18 cellular contexts compared by ENCODE assay signal in genomic region chr1:20148571-20149500, GRCh38. TPM values are rescaled to one million over a fixed set of nuclear protein-coding genes. Genes with fewer than 3 reads are reported as not detected.
DNase-seq lines count a peak whose midpoint lies in the region; ATAC-seq and TF ChIP-seq lines count a peak whose summit lies in the region.
"Had no signal": no experiment of that assay in that cellular context is flagged by ENCODE, and none has a peak within 500 bp of the region (broad histone marks: within the 10 kb centered on the region; RNA-seq: fewer than 3 reads in every experiment).

No MANE protein-coding gene starts in this region.

- CTCF ChIA-PET in activated CD8-positive, alpha-beta memory T cell treated with anti-CD3 and anti-CD28 coated beads, Interleukin-2, amount 10 ng/mL, durations not matched to agents 7 days and 5 days (lab: Charles Lee) = interaction anchor here (0.8 kb wide), 1 partner anchor 231 kb away, joined by 3 read pairs; no protein-coding TSS in a partner anchor

- no peak overlapping the region for H3K4me3 Mint-ChIP-seq in glutamatergic neuron (ENCODE audit: unreplicated experiment)
- no peak overlapping the region for H3K4me3 Mint-ChIP-seq in activated CD8-positive, alpha-beta memory T cell treated with anti-CD3 and anti-CD28 coated beads, Interleukin-2, amount 10 ng/mL, durations not matched to agents 7 days and 5 days
- H3K4me3 Mint-ChIP-seq: CD4-positive, alpha-beta memory T cell had no signal

- intact Hi-C loops in posterior vena cava (cut with DNase I) = no loop called here

- H3K4ac ChIP-seq in mesenchymal stem cell (ENCODE audit: low read depth in 1 of 2, low read length in 2 of 2) = no peak overlapping the region

- no peak overlapping the region for H4K91ac ChIP-seq in mesenchymal stem cell (ENCODE audit: low read length)

- peaks cover 1% of the 10 kb centered on the region for H3K9me3 Mint-ChIP-seq in glutamatergic neuron (ENCODE audit: unreplicated experiment)
- H3K9me3 Mint-ChIP-seq in activated CD8-positive, alpha-beta memory T cell treated with anti-CD3 and anti-CD28 coated beads, Interleukin-2, amount 10 ng/mL, durations not matched to agents 7 days and 5 days (ENCODE audit: low read depth) = no peaks in the 10 kb centered on the region
- H3K9me3 Mint-ChIP-seq: CD4-positive, alpha-beta memory T cell had no signal

- peaks cover 5% of the 10 kb centered on the region for H3K27me3 Mint-ChIP-seq in glutamatergic neuron (ENCODE audit: unreplicated experiment)
- no peaks in the 10 kb centered on the region for H3K27me3 Mint-ChIP-seq in activated CD8-positive, alpha-beta memory T cell treated with anti-CD3 and anti-CD28 coated beads, Interleukin-2, amount 10 ng/mL, durations not matched to agents 7 days and 5 days
- H3K27me3 Mint-ChIP-seq: CD4-positive, alpha-beta memory T cell had no signal

- H2AK5ac ChIP-seq in mesenchymal stem cell (ENCODE audit: low read length, severe bottlenecking) = no peak overlapping the region

- H2BK5ac ChIP-seq in mesenchymal stem cell (ENCODE audit: low read depth, low read length, poor library complexity, severe bottlenecking) = no peak overlapping the region

- no peaks in the 10 kb centered on the region for H3K36me3 Mint-ChIP-seq in glutamatergic neuron (ENCODE audit: unreplicated experiment)
- H3K36me3 Mint-ChIP-seq in activated CD8-positive, alpha-beta memory T cell treated with anti-CD3 and anti-CD28 coated beads, Interleukin-2, amount 10 ng/mL, durations not matched to agents 7 days and 5 days = no peaks in the 10 kb centered on the region
- H3K36me3 Mint-ChIP-seq: CD4-positive, alpha-beta memory T cell had no signal

- H3K14ac ChIP-seq in mesenchymal stem cell (ENCODE audit: low read length in 2 of 2) = no peak overlapping the region

- TF ChIP-seq CTCF in glutamatergic neuron (IDR thresholded peaks at IDR 0.05; ENCODE audit: partially characterized antibody, unreplicated experiment) = no peak

- H2AFZ ChIP-seq in mesenchymal stem cell (ENCODE audit: low read depth, low read length) = no peak overlapping the region

- no peaks in the 10 kb centered on the region for H3K9me3 ChIP-seq in mesenchymal stem cell (ENCODE audit: control insufficient read depth, low read length)
- H3K9me3 ChIP-seq: A549, BE2C had no signal

- 84% methylated on average over 13 of the region's 13 CpGs for WGBS in mesenchymal stem cell

- H3K36me3 ChIP-seq in H7 (replicated peaks; ENCODE audit: control insufficient read depth, insufficient read depth, low read length) = no peaks in the 10 kb centered on the region
- H3K36me3 ChIP-seq in mesenchymal stem cell (ENCODE audit: control insufficient read depth in 1 of 2, insufficient read depth in 2 of 2, low read depth in 1 of 2, low read length in 2 of 2) = no peaks in the 10 kb centered on the region
- H3K36me3 ChIP-seq: BE2C had no signal

- H2BK15ac ChIP-seq in mesenchymal stem cell (ENCODE audit: low read depth, poor library complexity, severe bottlenecking) = no peak overlapping the region

- peak; percentile 8 for DNase-seq in D341Med (ENCODE audit: low spot score)
- DNase-seq in H7 = peak; percentile 36
- peak; percentile 9 for DNase-seq in glutamatergic neuron
- peak; percentile 66 for DNase-seq in posterior vena cava (ENCODE audit: low spot score)
- DNase-seq in mesenchymal stem cell = no peak
- no peak for DNase-seq in activated CD8-positive, alpha-beta memory T cell treated with anti-CD3 and anti-CD28 coated beads, Interleukin-2, amount 10 ng/mL, durations not matched to agents 7 days and 5 days
- DNase-seq: BE2C; CD4-positive, alpha-beta memory T cell; DMS153; DMS79 treated with DMSO at 0.1 percent for 48 hours; EL had no signal

- H3K4me1 ChIP-seq in mesenchymal stem cell (ENCODE audit: control insufficient read depth, insufficient read depth, low read depth, low read length) = peaks cover 6% of the 10 kb centered on the region
- H3K4me1 ChIP-seq: BE2C had no signal

- no peak overlapping the region for H3K27ac ChIP-seq in mesenchymal stem cell (ENCODE audit: low read length, poor library complexity, severe bottlenecking)
- H3K27ac ChIP-seq: A549, C4-2B had no signal

- H2BK120ac ChIP-seq in mesenchymal stem cell (ENCODE audit: low read depth, low read length) = no peak overlapping the region

- ATAC-seq in GM21825 (IDR thresholded peaks at IDR 0.05; ENCODE audit: unreplicated experiment) = no peak
- no peak for ATAC-seq in activated CD8-positive, alpha-beta memory T cell treated with anti-CD3 and anti-CD28 coated beads, Interleukin-2, amount 10 ng/mL, durations not matched to agents 7 days and 5 days
- ATAC-seq: A549, HCT116, HepG2 had no signal

- H2BK12ac ChIP-seq in mesenchymal stem cell (ENCODE audit: low read length in 2 of 2) = no peak overlapping the region

- no peak overlapping the region for H3K27ac Mint-ChIP-seq in glutamatergic neuron (ENCODE audit: unreplicated experiment)
- no peak overlapping the region for H3K27ac Mint-ChIP-seq in activated CD8-positive, alpha-beta memory T cell treated with anti-CD3 and anti-CD28 coated beads, Interleukin-2, amount 10 ng/mL, durations not matched to agents 7 days and 5 days

- no peak overlapping the region for H3K18ac ChIP-seq in mesenchymal stem cell (ENCODE audit: low read depth in 1 of 2, low read length in 2 of 2)

- H3K4me1 Mint-ChIP-seq in glutamatergic neuron (ENCODE audit: low read depth, unreplicated experiment) = no peaks in the 10 kb centered on the region
- H3K4me1 Mint-ChIP-seq in activated CD8-positive, alpha-beta memory T cell treated with anti-CD3 and anti-CD28 coated beads, Interleukin-2, amount 10 ng/mL, durations not matched to agents 7 days and 5 days = peaks cover 5% of the 10 kb centered on the region

- no peak overlapping the region for H3K9ac ChIP-seq in mesenchymal stem cell (ENCODE audit: low read length)

- no peak overlapping the region for H4K8ac ChIP-seq in mesenchymal stem cell (ENCODE audit: low read length)

- H3K4me2 ChIP-seq in mesenchymal stem cell (ENCODE audit: low read length, poor library complexity, severe bottlenecking) = no peak overlapping the region
- H3K4me2 ChIP-seq: A549 had no signal

- no peak overlapping the region for H3K23ac ChIP-seq in mesenchymal stem cell (ENCODE audit: low read length in 2 of 2)

- no peaks in the 10 kb centered on the region for H3K27me3 ChIP-seq in H7 (ENCODE audit: control insufficient read depth, insufficient read depth, low read length)
- peaks cover 5 to 10% of the 10 kb centered on the region in 2 experiments for H3K27me3 ChIP-seq in mesenchymal stem cell (ENCODE audit: control insufficient read depth in 1 of 2, insufficient read depth in 1 of 2, low read length in 2 of 2)
- H3K27me3 ChIP-seq: BE2C had no signal

- no peaks in the 10 kb centered on the region for H3K79me1 ChIP-seq in mesenchymal stem cell (replicated peaks; ENCODE audit: low read length, poor library complexity, severe bottlenecking)

- no peak overlapping the region for H3K4me3 ChIP-seq in H7 (ENCODE audit: insufficient read depth, low read depth, low read length)
- no peak overlapping the region for H3K4me3 ChIP-seq in mesenchymal stem cell (ENCODE audit: insufficient read depth in 1 of 2, low read depth in 1 of 2, low read length in 2 of 2)
- H3K4me3 ChIP-seq: A549 had no signal

RNA-seq across cellular contexts. Expression of gene PLA2G2F, which starts 9.7 kb away (rescaled TPM):
- total RNA-seq in H7 (2014; rRNA removed; shearing (Covaris generic)) = not detected in 2 replicates
- total RNA-seq in glutamatergic neuron (ENCODE audit: unreplicated experiment) (not detected), posterior vena cava (not detected)
- not detected for polyA plus RNA-seq in mesenchymal stem cell (2013, experiment 1 of 2)
- polyA plus RNA-seq in mesenchymal stem cell (2013, experiment 2 of 2) = not detected
- not detected for total RNA-seq in activated CD8-positive, alpha-beta memory T cell treated with anti-CD3 and anti-CD28 coated beads, Interleukin-2, amount 10 ng/mL, durations not matched to agents 7 days and 5 days
- total RNA-seq: CD4-positive, alpha-beta memory T cell; H4; HepG2 had no signal
- polyA plus RNA-seq: A549; AG04450; CD4-positive, alpha-beta memory T cell; HepG2 had no signal

RNA-seq across cellular contexts. Expression of gene PLA2G2D, which starts 29.5 kb away (rescaled TPM):
- not detected in 2 replicates for total RNA-seq in H7 (2014; rRNA removed; shearing (Covaris generic))
- total RNA-seq in glutamatergic neuron (ENCODE audit: unreplicated experiment) (not detected), posterior vena cava (not detected)
- polyA plus RNA-seq in mesenchymal stem cell (2013, experiment 1 of 2) = not detected
- not detected for polyA plus RNA-seq in mesenchymal stem cell (2013, experiment 2 of 2)
- not detected for total RNA-seq in activated CD8-positive, alpha-beta memory T cell treated with anti-CD3 and anti-CD28 coated beads, Interleukin-2, amount 10 ng/mL, durations not matched to agents 7 days and 5 days
- total RNA-seq: CD4-positive, alpha-beta memory T cell; H4; HepG2 had no signal
- polyA plus RNA-seq: A549, AG04450, HepG2 had no signal

RNA-seq across cellular contexts. Expression of gene UBXN10, which starts 37.1 kb away (rescaled TPM):
- 0.73 and 1.4 TPM in 2 replicates for total RNA-seq in H7 (2014; rRNA removed; shearing (Covaris generic))
- total RNA-seq in glutamatergic neuron (ENCODE audit: unreplicated experiment) (0.49 TPM), posterior vena cava (under 1 TPM; 0.29 to 0.60 TPM)
- 0.03 TPM for polyA plus RNA-seq in mesenchymal stem cell (2013, experiment 1 of 2)
- polyA plus RNA-seq in mesenchymal stem cell (2013, experiment 2 of 2) = 0.03 TPM
- 1 to 10 TPM in 1 of 2 experiments, under 1 TPM in 1; 0.23 to 1.1 TPM for total RNA-seq in activated CD8-positive, alpha-beta memory T cell treated with anti-CD3 and anti-CD28 coated beads, Interleukin-2, amount 10 ng/mL, durations not matched to agents 7 days and 5 days
- total RNA-seq: H4 had no signal
- polyA plus RNA-seq: A549, AG04450 had no signal

RNA-seq across cellular contexts. Expression of gene PLA2G2C, which starts 37.5 kb away (rescaled TPM):
- 0.04 TPM in 1 of 2 replicates, not detected in the other for total RNA-seq in H7 (2014; rRNA removed; shearing (Covaris generic))
- total RNA-seq in glutamatergic neuron (ENCODE audit: unreplicated experiment) (not detected), posterior vena cava (under 1 TPM; 0.14 to 0.24 TPM)
- polyA plus RNA-seq in mesenchymal stem cell (2013, experiment 1 of 2) = not detected
- polyA plus RNA-seq in mesenchymal stem cell (2013, experiment 2 of 2) = not detected
- total RNA-seq in activated CD8-positive, alpha-beta memory T cell treated with anti-CD3 and anti-CD28 coated beads, Interleukin-2, amount 10 ng/mL, durations not matched to agents 7 days and 5 days = not detected
- total RNA-seq: CD4-positive, alpha-beta memory T cell; H4; HepG2 had no signal
- polyA plus RNA-seq: A549; AG04450; CD4-positive, alpha-beta memory T cell; HepG2 had no signal

Comparison
In these comparisons a context has a peak if more than half of its experiments do, and no peak if none do; other contexts are left out.
1. DNase-seq: peak in D341Med (single experiment), H7 (single experiment), glutamatergic neuron (single experiment) and posterior vena cava (single experiment); none in mesenchymal stem cell (single experiment) and activated CD8-positive, alpha-beta memory T cell treated with anti-CD3 and anti-CD28 coated beads, Interleukin-2, amount 10 ng/mL, durations not matched to agents 7 days and 5 days (single experiment).